ENCODE assay signal across 2 cellular contexts in the genomic region with DNA sequence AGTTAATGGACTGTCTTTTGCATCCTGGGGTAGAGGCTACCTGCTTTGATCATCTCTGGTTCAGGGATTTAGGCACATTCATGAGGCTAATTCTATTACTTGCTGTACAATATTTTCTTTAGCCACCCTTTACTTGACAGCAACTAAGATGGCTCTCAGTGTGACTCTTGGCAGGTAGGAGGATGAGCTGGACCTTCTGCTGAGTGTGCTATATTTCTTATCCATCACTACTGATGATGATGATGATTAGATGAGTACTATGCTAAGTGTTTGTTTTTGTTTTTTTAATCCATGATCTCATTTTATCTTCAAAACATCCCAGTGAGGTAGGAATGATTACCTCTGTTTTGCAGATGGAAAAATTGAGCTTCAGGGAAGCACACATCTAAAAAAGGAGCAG.
TF ChIP-seq lines count a peak whose summit lies in the region.

No MANE protein-coding gene starts in this region.

TF ChIP-seq in HepG2, 621 proteins besides CTCF, POLR2A, EP300 and RAD21 (continued from another document):
- TF ChIP-seq MAFK (conservative IDR thresholded peaks at IDR 0.05 in 1 of 2, IDR thresholded peaks at IDR 0.05 in 1 of 2; ENCODE audit: low read length in 2 of 2) = peak; percentile 11 to 61; a peak in 2 of 4 replicates

TF ChIP-seq in K562, 482 proteins besides CTCF, POLR2A, EP300 and RAD21 (continued from another document):
- TF ChIP-seq, protein P1, sequence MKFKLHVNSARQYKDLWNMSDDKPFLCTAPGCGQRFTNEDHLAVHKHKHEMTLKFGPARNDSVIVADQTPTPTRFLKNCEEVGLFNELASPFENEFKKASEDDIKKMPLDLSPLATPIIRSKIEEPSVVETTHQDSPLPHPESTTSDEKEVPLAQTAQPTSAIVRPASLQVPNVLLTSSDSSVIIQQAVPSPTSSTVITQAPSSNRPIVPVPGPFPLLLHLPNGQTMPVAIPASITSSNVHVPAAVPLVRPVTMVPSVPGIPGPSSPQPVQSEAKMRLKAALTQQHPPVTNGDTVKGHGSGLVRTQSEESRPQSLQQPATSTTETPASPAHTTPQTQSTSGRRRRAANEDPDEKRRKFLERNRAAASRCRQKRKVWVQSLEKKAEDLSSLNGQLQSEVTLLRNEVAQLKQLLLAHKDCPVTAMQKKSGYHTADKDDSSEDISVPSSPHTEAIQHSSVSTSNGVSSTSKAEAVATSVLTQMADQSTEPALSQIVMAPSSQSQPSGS (CRISPR knock-in tag; IDR thresholded peaks at IDR 0.05) = no peak
- TF ChIP-seq ZNF316 (IDR thresholded peaks at IDR 0.05) = 0 out of 2 replicates have a peak, but pooled peaks have one; percentile 37
- TF ChIP-seq, protein P2, sequence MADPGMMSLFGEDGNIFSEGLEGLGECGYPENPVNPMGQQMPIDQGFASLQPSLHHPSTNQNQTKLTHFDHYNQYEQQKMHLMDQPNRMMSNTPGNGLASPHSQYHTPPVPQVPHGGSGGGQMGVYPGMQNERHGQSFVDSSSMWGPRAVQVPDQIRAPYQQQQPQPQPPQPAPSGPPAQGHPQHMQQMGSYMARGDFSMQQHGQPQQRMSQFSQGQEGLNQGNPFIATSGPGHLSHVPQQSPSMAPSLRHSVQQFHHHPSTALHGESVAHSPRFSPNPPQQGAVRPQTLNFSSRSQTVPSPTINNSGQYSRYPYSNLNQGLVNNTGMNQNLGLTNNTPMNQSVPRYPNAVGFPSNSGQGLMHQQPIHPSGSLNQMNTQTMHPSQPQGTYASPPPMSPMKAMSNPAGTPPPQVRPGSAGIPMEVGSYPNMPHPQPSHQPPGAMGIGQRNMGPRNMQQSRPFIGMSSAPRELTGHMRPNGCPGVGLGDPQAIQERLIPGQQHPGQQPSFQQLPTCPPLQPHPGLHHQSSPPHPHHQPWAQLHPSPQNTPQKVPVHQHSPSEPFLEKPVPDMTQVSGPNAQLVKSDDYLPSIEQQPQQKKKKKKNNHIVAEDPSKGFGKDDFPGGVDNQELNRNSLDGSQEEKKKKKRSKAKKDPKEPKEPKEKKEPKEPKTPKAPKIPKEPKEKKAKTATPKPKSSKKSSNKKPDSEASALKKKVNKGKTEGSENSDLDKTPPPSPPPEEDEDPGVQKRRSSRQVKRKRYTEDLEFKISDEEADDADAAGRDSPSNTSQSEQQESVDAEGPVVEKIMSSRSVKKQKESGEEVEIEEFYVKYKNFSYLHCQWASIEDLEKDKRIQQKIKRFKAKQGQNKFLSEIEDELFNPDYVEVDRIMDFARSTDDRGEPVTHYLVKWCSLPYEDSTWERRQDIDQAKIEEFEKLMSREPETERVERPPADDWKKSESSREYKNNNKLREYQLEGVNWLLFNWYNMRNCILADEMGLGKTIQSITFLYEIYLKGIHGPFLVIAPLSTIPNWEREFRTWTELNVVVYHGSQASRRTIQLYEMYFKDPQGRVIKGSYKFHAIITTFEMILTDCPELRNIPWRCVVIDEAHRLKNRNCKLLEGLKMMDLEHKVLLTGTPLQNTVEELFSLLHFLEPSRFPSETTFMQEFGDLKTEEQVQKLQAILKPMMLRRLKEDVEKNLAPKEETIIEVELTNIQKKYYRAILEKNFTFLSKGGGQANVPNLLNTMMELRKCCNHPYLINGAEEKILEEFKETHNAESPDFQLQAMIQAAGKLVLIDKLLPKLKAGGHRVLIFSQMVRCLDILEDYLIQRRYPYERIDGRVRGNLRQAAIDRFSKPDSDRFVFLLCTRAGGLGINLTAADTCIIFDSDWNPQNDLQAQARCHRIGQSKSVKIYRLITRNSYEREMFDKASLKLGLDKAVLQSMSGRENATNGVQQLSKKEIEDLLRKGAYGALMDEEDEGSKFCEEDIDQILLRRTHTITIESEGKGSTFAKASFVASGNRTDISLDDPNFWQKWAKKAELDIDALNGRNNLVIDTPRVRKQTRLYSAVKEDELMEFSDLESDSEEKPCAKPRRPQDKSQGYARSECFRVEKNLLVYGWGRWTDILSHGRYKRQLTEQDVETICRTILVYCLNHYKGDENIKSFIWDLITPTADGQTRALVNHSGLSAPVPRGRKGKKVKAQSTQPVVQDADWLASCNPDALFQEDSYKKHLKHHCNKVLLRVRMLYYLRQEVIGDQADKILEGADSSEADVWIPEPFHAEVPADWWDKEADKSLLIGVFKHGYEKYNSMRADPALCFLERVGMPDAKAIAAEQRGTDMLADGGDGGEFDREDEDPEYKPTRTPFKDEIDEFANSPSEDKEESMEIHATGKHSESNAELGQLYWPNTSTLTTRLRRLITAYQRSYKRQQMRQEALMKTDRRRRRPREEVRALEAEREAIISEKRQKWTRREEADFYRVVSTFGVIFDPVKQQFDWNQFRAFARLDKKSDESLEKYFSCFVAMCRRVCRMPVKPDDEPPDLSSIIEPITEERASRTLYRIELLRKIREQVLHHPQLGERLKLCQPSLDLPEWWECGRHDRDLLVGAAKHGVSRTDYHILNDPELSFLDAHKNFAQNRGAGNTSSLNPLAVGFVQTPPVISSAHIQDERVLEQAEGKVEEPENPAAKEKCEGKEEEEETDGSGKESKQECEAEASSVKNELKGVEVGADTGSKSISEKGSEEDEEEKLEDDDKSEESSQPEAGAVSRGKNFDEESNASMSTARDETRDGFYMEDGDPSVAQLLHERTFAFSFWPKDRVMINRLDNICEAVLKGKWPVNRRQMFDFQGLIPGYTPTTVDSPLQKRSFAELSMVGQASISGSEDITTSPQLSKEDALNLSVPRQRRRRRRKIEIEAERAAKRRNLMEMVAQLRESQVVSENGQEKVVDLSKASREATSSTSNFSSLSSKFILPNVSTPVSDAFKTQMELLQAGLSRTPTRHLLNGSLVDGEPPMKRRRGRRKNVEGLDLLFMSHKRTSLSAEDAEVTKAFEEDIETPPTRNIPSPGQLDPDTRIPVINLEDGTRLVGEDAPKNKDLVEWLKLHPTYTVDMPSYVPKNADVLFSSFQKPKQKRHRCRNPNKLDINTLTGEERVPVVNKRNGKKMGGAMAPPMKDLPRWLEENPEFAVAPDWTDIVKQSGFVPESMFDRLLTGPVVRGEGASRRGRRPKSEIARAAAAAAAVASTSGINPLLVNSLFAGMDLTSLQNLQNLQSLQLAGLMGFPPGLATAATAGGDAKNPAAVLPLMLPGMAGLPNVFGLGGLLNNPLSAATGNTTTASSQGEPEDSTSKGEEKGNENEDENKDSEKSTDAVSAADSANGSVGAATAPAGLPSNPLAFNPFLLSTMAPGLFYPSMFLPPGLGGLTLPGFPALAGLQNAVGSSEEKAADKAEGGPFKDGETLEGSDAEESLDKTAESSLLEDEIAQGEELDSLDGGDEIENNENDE (IDR thresholded peaks at IDR 0.05; ENCODE audit: low read depth, low read length) = no peak
- peak; percentile 22; the same call in 1 of the 2 replicates for TF ChIP-seq MAFG (tag; conservative IDR thresholded peaks at IDR 0.05)
